Comparison of ENCODE assay signal across 10 cellular contexts in the genomic region with DNA sequence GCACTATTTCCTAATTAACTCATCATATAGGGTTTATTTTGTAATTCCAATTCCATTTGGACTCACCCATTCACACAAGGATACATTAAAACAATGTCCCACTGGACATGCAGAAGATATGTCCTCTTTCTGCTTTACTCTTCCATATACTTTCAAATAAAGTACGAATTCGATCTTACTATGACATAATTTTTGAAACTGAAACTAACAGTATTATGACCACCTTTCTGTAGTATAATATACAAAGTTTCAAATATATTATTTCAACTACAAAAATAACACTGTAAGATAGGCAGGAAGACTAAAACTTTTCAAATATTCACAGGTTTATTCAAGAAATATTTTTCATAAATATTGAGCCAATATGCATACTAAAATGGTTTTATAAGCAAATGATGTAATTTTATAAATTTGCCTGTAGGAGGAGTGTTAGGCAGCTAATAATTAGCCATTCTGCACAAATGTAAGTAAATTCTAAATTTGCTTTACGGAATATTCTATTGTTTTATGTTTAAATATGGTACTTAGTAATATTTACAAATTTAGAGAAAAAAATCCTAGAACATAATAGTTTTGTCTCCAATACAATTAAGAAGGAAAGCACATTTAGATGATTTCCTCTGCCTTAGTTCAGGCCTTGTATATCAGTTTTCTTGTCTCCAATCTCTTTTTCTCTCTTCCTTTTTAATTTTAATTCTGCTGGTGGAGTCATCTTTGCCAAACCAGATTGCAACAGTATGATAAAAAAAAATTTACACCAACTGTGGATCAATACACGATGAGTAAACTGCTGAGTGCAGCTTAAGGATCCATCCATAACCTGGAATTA.
A peak's percentile ranks its signal among the peaks of the same experiment; 100 is the strongest.
DNase-seq lines count a peak whose midpoint lies in the region; ATAC-seq, FAIRE-seq and TF ChIP-seq lines count a peak whose summit lies in the region.
"Had no signal": no experiment of that assay in that cellular context is flagged by ENCODE, and none has a peak within 500 bp of the region (broad histone marks: within the 10 kb centered on the region; RNA-seq: fewer than 3 reads in every experiment).

No MANE protein-coding gene starts in this region.

- H3K27me3 ChIP-seq in adipocyte (replicated peaks; ENCODE audit: control insufficient read depth, insufficient read depth, low read length) (no peaks in the 10 kb centered on the region), liver (ENCODE audit: control insufficient read depth in 4 of 4, insufficient read depth in 4 of 4, low read length in 3 of 4) (peaks cover 0 to 7% (median 0%) of the 10 kb centered on the region in 4 donors), small intestine (ENCODE audit: control insufficient read depth in 2 of 2, insufficient read depth in 2 of 2, low read length in 2 of 2) (no peaks in the 10 kb centered on the region)

- 53% methylated on average over 4 of the region's 4 CpGs for WGBS in liver
- WGBS in small intestine, 3 donors = 57 to 73% (median 65%) methylated on average over 4 of the region's 4 CpGs

- TF ChIP-seq CTCF in liver (IDR thresholded peaks at IDR 0.05; ENCODE audit: low read depth, low read length, missing input control) = no peak

- H3K4me3 ChIP-seq in adipocyte (ENCODE audit: low read length) (no peak overlapping the region), liver (ENCODE audit: low read depth in 1 of 3, low read length in 3 of 3) (no peak overlapping the region), small intestine (ENCODE audit: low read depth in 1 of 2, low read length in 2 of 2) (no peak overlapping the region)

- H3K9me3 ChIP-seq in adipocyte (ENCODE audit: control insufficient read depth, low read length) = no peaks in the 10 kb centered on the region
- no peaks in the 10 kb centered on the region for H3K9me3 ChIP-seq in liver (ENCODE audit: control insufficient read depth in 4 of 4, low read length in 3 of 4)
- no peaks in the 10 kb centered on the region for H3K9me3 ChIP-seq in small intestine (ENCODE audit: control insufficient read depth, low read depth)

- H3K4me1 ChIP-seq in adipocyte (ENCODE audit: control insufficient read depth, insufficient read depth, low read length) (peaks cover 7% of the 10 kb centered on the region), liver (ENCODE audit: control insufficient read depth in 4 of 4, insufficient read depth in 4 of 4, low read length in 3 of 4) (no peaks in the 10 kb centered on the region), small intestine (ENCODE audit: control insufficient read depth in 2 of 2, insufficient read depth in 1 of 2, low read depth in 1 of 2, low read length in 1 of 2) (peaks cover 0 to 2% of the 10 kb centered on the region in 2 donors)

- peak; percentile 38 for ATAC-seq in HG02678 (IDR thresholded peaks at IDR 0.05; ENCODE audit: unreplicated experiment)
- no peak for ATAC-seq in GM21619 (IDR thresholded peaks at IDR 0.05; ENCODE audit: unreplicated experiment)
- ATAC-seq: activated naive CD4-positive, alpha-beta T cell treated with anti-CD3 and anti-CD28 coated beads, Interleukin-2, amount 50 U/mL, for 72 hours had no signal

- peak; percentile 48 for DNase-seq in DMS53 (lab: John Stamatoyannopoulos, UW)
- DNase-seq in adipocyte (ENCODE audit: low read depth) = peak; percentile 11
- no peak for DNase-seq in activated CD8-positive, alpha-beta memory T cell treated with anti-CD3 and anti-CD28 coated beads, Interleukin-2, amount 50 U/mL, for 48 hours
- DNase-seq in small intestine = no peak
- no peak for DNase-seq in SK-N-DZ (ENCODE audit: low spot score)
- DNase-seq: NCI-H524 treated with DMSO at 0.1 percent for 48 hours had no signal

- FAIRE-seq in small intestine (lab: Jason Lieb, UNC) = no peak

- H3K27ac ChIP-seq in liver (ENCODE audit: low read depth in 1 of 2, low read length in 2 of 2) (no peak overlapping the region), small intestine (ENCODE audit: low read depth in 1 of 2, low read length in 1 of 2) (no peak overlapping the region)

- H3K9ac ChIP-seq in adipocyte (ENCODE audit: low read length) = no peak overlapping the region
- H3K9ac ChIP-seq in liver (ENCODE audit: low read depth in 1 of 2, low read length in 2 of 2) = no peak overlapping the region

- TF ChIP-seq RAD21 in liver (IDR thresholded peaks at IDR 0.05) = peak; percentile 28 to 36

- H3K36me3 ChIP-seq in adipocyte (ENCODE audit: control insufficient read depth, insufficient read depth, low read length, severe bottlenecking) = no peaks in the 10 kb centered on the region
- no peaks in the 10 kb centered on the region for H3K36me3 ChIP-seq in liver (ENCODE audit: control insufficient read depth in 4 of 4, insufficient read depth in 3 of 4, low read depth in 1 of 4, low read length in 3 of 4)
- no peaks in the 10 kb centered on the region for H3K36me3 ChIP-seq in small intestine (ENCODE audit: control insufficient read depth in 2 of 2, insufficient read depth in 2 of 2, low read length in 2 of 2)

TF ChIP-seq in liver, 16 proteins besides CTCF, POLR2A, EP300 and RAD21:
- TF ChIP-seq GABPA (IDR thresholded peaks at IDR 0.05 in 1 of 2, conservative IDR thresholded peaks at IDR 0.05 in 1 of 2) (no peak), EGR1 (IDR thresholded peaks at IDR 0.05; ENCODE audit: low read depth in 2 of 2) (no peak), ATF3 (IDR thresholded peaks at IDR 0.05) (no peak), MAX (IDR thresholded peaks at IDR 0.05) (no peak), NR2F2 (IDR thresholded peaks at IDR 0.05) (no peak), SP1 (IDR thresholded peaks at IDR 0.05) (no peak), TAF1 (conservative IDR thresholded peaks at IDR 0.05) (no peak), RXRA (IDR thresholded peaks at IDR 0.05) (no peak), HNF4G (IDR thresholded peaks at IDR 0.05) (no peak), JUND (IDR thresholded peaks at IDR 0.05) (no peak), YY1 (IDR thresholded peaks at IDR 0.05) (no peak), REST (IDR thresholded peaks at IDR 0.05) (no peak)

Comparison
In these comparisons a context has a peak if more than half of its experiments do, and no peak if none do; other contexts are left out.
1. DNase-seq: peak in DMS53 (single experiment) and adipocyte (single experiment); none in activated CD8-positive, alpha-beta memory T cell treated with anti-CD3 and anti-CD28 coated beads, Interleukin-2, amount 50 U/mL, for 48 hours (single experiment), small intestine (single experiment) and SK-N-DZ (single experiment).